ENCODE assay signal across 17 cellular contexts in the genomic region with DNA sequence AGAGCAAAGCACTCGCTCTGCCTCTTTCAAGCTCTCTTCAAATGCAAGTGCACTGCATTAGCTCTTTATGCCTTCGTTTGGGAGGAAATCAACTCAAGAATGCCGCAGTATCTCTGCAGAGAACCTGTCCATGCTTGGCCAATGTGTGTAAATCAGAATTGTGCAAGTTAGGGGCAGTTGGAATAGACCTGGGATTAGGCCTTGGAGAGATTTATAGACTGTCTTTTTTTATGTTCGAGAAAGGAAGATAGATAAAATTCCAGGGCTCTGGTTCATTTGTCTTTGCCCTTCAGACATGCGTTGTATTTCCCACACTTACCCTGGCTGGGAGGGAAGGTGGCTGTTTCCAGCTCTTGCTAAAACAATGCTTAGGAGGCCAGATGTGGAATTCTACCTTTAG.
"Had no signal": no experiment of that assay in that cellular context is flagged by ENCODE, and none has a peak within 500 bp of the region (broad histone marks: within the 10 kb centered on the region; RNA-seq: fewer than 3 reads in every experiment).

No MANE protein-coding gene starts in this region.

- FAIRE-seq: colon, frontal cortex, islet of Langerhans had no signal

- H3K9me3 ChIP-seq: sigmoid colon had no signal

- H3K36me3 ChIP-seq: heart left ventricle, right atrium auricular region, sigmoid colon had no signal

- DNase-seq: effector memory CD8-positive, alpha-beta T cell; heart left ventricle; hippocampal formation; kidney glomerular epithelial cell; mesendoderm; naive B cell; occipital lobe; sigmoid colon; stimulated activated CD4-positive, alpha-beta T cell treated with anti-CD3 and anti-CD28 coated beads, Interleukin-2, amount 100 ng/mL, for 48 hours; stimulated activated naive CD4-positive, alpha-beta T cell treated with Interleukin-2 at 50 U/mL for 16 hours; trophoblast cell had no signal

- H3K27ac ChIP-seq: heart left ventricle, parathyroid adenoma, right atrium auricular region, sigmoid colon, skin epidermis had no signal

- H3K79me2 ChIP-seq: parathyroid adenoma had no signal

- H3K9ac ChIP-seq: parathyroid adenoma had no signal

- ATAC-seq: effector memory CD8-positive, alpha-beta T cell; heart left ventricle had no signal

- H3K4me3 ChIP-seq: heart left ventricle, right atrium auricular region, sigmoid colon, skin epidermis had no signal

- H2AFZ ChIP-seq: parathyroid adenoma had no signal

- H3K27me3 ChIP-seq: right atrium auricular region, sigmoid colon had no signal

- H3K4me1 ChIP-seq: heart left ventricle, parathyroid adenoma, right atrium auricular region, sigmoid colon had no signal
